In genomic region chr22:20298110-20298802, GRCh38 we compare ENCODE assay signal across 8 cellular contexts. TPM values are rescaled to one million over a fixed set of nuclear protein-coding genes. Genes with fewer than 3 reads are reported as not detected.
DNase-seq lines count a peak whose midpoint lies in the region; ATAC-seq, FAIRE-seq and TF ChIP-seq lines count a peak whose summit lies in the region.

No MANE protein-coding gene starts in this region.

- H3K4me3 ChIP-seq in astrocyte (ENCODE audit: insufficient read depth, low read depth, low read length) (no peak overlapping the region), right lobe of liver (peak overlapping the region in 2 of 3 donors; percentile 57 to 61), testis (peak overlapping the region; percentile 50 to 59)

- H3K4me3 Mint-ChIP-seq in activated T-cell treated with anti-CD3 and anti-CD28 coated beads, Interleukin-2, amount 50 U/mL, for 72 hours, result peak overlapping the region; percentile 42 to 87
- H3K4me3 Mint-ChIP-seq in astrocyte (ENCODE audit: unreplicated experiment), result peak overlapping the region; percentile 69

- H3K27ac Mint-ChIP-seq in activated T-cell treated with anti-CD3 and anti-CD28 coated beads, Interleukin-2, amount 50 U/mL, for 72 hours, result no peak overlapping the region
- H3K27ac Mint-ChIP-seq in astrocyte (ENCODE audit: unreplicated experiment), result no peak overlapping the region

- H3K27ac ChIP-seq in astrocyte (ENCODE audit: low read depth, low read length) (no peak overlapping the region), right lobe of liver (peak overlapping the region in 1 of 3 donors; percentile 77), testis (no peak overlapping the region)

- ATAC-seq in activated T-cell treated with anti-CD3 and anti-CD28 coated beads, Interleukin-2, amount 50 U/mL, for 72 hours (replicated peaks in 1 of 2), result no peak
- ATAC-seq in right lobe of liver, result no peak

- H2AFZ ChIP-seq in astrocyte (ENCODE audit: low read depth, low read length), result no peak overlapping the region

- H3K36me3 ChIP-seq in astrocyte (ENCODE audit: insufficient read depth, low read length) (no peaks in the 10 kb centered on the region), right lobe of liver (no peaks in the 10 kb centered on the region), testis (ENCODE audit: low read depth, missing control alignments) (no peaks in the 10 kb centered on the region)

- peaks cover 19% of the 10 kb centered on the region for H3K27me3 ChIP-seq in astrocyte (ENCODE audit: insufficient read depth, low read length)
- H3K27me3 ChIP-seq in right lobe of liver, result no peaks in the 10 kb centered on the region
- H3K27me3 ChIP-seq in testis, result no peaks in the 10 kb centered on the region

- H3K9me3 Mint-ChIP-seq in activated T-cell treated with anti-CD3 and anti-CD28 coated beads, Interleukin-2, amount 50 U/mL, for 72 hours, result no peaks in the 10 kb centered on the region
- no peaks in the 10 kb centered on the region for H3K9me3 Mint-ChIP-seq in astrocyte (ENCODE audit: unreplicated experiment)

- H3K9me3 ChIP-seq in astrocyte (ENCODE audit: insufficient read depth, low read depth, low read length), result no peaks in the 10 kb centered on the region
- no peaks in the 10 kb centered on the region for H3K9me3 ChIP-seq in right lobe of liver
- no peaks in the 10 kb centered on the region for H3K9me3 ChIP-seq in testis

- peaks cover 3% of the 10 kb centered on the region for H4K20me1 ChIP-seq in astrocyte (ENCODE audit: insufficient read depth, low read length)

- no peaks in the 10 kb centered on the region for H3K36me3 Mint-ChIP-seq in activated T-cell treated with anti-CD3 and anti-CD28 coated beads, Interleukin-2, amount 50 U/mL, for 72 hours (ENCODE audit: insufficient read depth in 2 of 2)
- no peaks in the 10 kb centered on the region for H3K36me3 Mint-ChIP-seq in astrocyte (ENCODE audit: low read depth, unreplicated experiment)

- intact Hi-C loops in right lobe of liver (cut with DNase I), result no loop called here
- intact Hi-C loops in testis (cut with DNase I; ENCODE audit: low total_unique reads), result no loop called here

- H3K9ac ChIP-seq in astrocyte (ENCODE audit: low read length), result no peak overlapping the region

- TF ChIP-seq CTCF in astrocyte (IDR thresholded peaks at IDR 0.05; ENCODE audit: insufficient read depth, low read depth, low read length) (no peak), right lobe of liver (IDR thresholded peaks at IDR 0.05) (no peak), testis (IDR thresholded peaks at IDR 0.05) (no peak)

- peaks cover 20% of the 10 kb centered on the region for H3K27me3 Mint-ChIP-seq in activated T-cell treated with anti-CD3 and anti-CD28 coated beads, Interleukin-2, amount 50 U/mL, for 72 hours (ENCODE audit: low read depth)
- peaks cover 45% of the 10 kb centered on the region for H3K27me3 Mint-ChIP-seq in astrocyte (ENCODE audit: low read depth, unreplicated experiment)

- TF ChIP-seq POLR2A in right lobe of liver (IDR thresholded peaks at IDR 0.05) (no peak), testis (IDR thresholded peaks at IDR 0.05) (no peak)

- H3K4me1 ChIP-seq in astrocyte (ENCODE audit: insufficient read depth, low read length) (peaks cover 2% of the 10 kb centered on the region), right lobe of liver (peaks cover 0 to 11% (median 4%) of the 10 kb centered on the region in 4 donors), testis (no peaks in the 10 kb centered on the region)

- no peak for FAIRE-seq in astrocyte (lab: Jason Lieb, UNC)

- peak overlapping the region; percentile 88 for H3K4me2 ChIP-seq in astrocyte (ENCODE audit: low read length)

- H3K4me1 Mint-ChIP-seq in activated T-cell treated with anti-CD3 and anti-CD28 coated beads, Interleukin-2, amount 50 U/mL, for 72 hours (ENCODE audit: low read depth), result peaks cover 5% of the 10 kb centered on the region
- H3K4me1 Mint-ChIP-seq in astrocyte (ENCODE audit: low read depth, unreplicated experiment), result no peaks in the 10 kb centered on the region

- WGBS in right lobe of liver (ENCODE audit: insufficient coverage, low coverage, low lambda C conversion rate, missing lambda C conversion rate), result 61% methylated on average over 5 of the region's 25 CpGs
- 44% methylated on average over 23 to 25 of the region's 25 CpGs for WGBS in testis, 2 donors

- no peaks in the 10 kb centered on the region for H3K79me2 ChIP-seq in astrocyte (ENCODE audit: insufficient read depth, low read length)

- no peak for DNase-seq in activated T-cell treated with anti-CD3 and anti-CD28 coated beads, Interleukin-2, amount 50 U/mL, for 72 hours
- no peak for DNase-seq in activated T-cell treated with anti-CD3 and anti-CD28 coated beads, Interleukin-2, amount 50 U/mL, for 1 hour
- DNase-seq in astrocyte (ENCODE audit: low read depth) (no peak), right lobe of liver (no peak), testis (no peak), iPS-NIHi7 (ENCODE audit: extremely low spot score) (no peak), GM19240 (ENCODE audit: insufficient read length, low spot score) (no peak)
- DNase-seq in activated CD4-positive, alpha-beta T cell treated with anti-CD3 and anti-CD28 coated beads for 48 hours, result no peak

RNA-seq across cellular contexts. Expression of gene DGCR6L, which starts 21.6 kb away (rescaled TPM):
- 10 to 100 TPM; 23.3 to 31.8 TPM for total RNA-seq in activated T-cell treated with anti-CD3 and anti-CD28 coated beads, Interleukin-2, amount 50 U/mL, for 72 hours
- total RNA-seq in astrocyte (33.3 and 33.7 TPM in 2 replicates), right lobe of liver (10 to 100 TPM; 32.6 to 79.9 (median 50.9) TPM), testis (100 to 1,000 TPM; 152 to 257 TPM)
- 171 TPM for polyA plus RNA-seq in testis (ENCODE audit: insufficient read depth, low read depth, low replicate concordance)

RNA-seq across cellular contexts. Expression of gene RTN4R, which starts 30.1 kb away (rescaled TPM):
- total RNA-seq in activated T-cell treated with anti-CD3 and anti-CD28 coated beads, Interleukin-2, amount 50 U/mL, for 72 hours, result 1 to 10 TPM; 1.4 to 1.5 TPM
- total RNA-seq in astrocyte (1.9 and 2.9 TPM in 2 replicates), right lobe of liver (10 to 100 TPM in 2 of 6 experiments, 1 to 10 TPM in 4; 3.0 to 12.4 (median 8.5) TPM), testis (1 to 10 TPM; 5.1 to 6.1 TPM)
- 2.1 TPM for polyA plus RNA-seq in testis (ENCODE audit: insufficient read depth, low read depth, low replicate concordance)
